In the genomic region with DNA sequence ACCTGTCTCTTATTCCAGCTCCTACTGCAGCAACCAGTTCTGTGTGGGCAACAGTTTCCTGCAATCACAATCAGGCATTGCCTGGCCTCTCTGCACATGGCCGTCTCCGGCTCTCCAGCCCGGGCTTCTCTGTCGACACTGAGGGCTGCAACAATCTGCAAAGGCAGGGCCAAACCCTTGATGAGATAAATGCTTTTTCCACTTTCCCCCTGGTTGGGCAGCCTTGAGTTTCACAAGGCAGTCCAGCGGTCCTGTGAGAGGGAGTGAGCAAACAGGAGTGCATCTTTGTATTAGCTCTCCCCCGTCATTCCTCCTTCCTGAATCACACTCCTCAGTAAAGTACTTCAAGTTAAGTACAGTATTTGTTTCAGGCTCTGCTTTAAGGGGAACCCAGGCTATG, we compare ENCODE assay signal across 11 cellular contexts. TPM values are rescaled to one million over a fixed set of nuclear protein-coding genes. Genes with fewer than 3 reads are reported as not detected.
A peak's percentile ranks its signal among the peaks of the same experiment; 100 is the strongest.
DNase-seq lines count a peak whose midpoint lies in the region; ATAC-seq, FAIRE-seq and TF ChIP-seq lines count a peak whose summit lies in the region.
"Had no signal": no experiment of that assay in that cellular context is flagged by ENCODE, and none has a peak within 500 bp of the region (broad histone marks: within the 10 kb centered on the region; RNA-seq: fewer than 3 reads in every experiment).

No MANE protein-coding gene starts in this region.

- no peak for FAIRE-seq in bronchial epithelial cell (lab: Jason Lieb, UNC)
- FAIRE-seq: keratinocyte had no signal

- H3K4me3 Mint-ChIP-seq in naive thymus-derived CD8-positive, alpha-beta T cell = no peak overlapping the region

- ATAC-seq in naive thymus-derived CD8-positive, alpha-beta T cell = no peak
- no peak for ATAC-seq in HG02798 (IDR thresholded peaks at IDR 0.05; ENCODE audit: poor library complexity, unreplicated experiment)
- no peak for ATAC-seq in gastrocnemius medialis

- no peak overlapping the region for H3K27ac Mint-ChIP-seq in naive thymus-derived CD8-positive, alpha-beta T cell

- H2BK120ac ChIP-seq in mesendoderm (ENCODE audit: low read depth, low read length) = no peak overlapping the region

- peak; percentile 78 for DNase-seq in AG08395 (ENCODE audit: low spot score)
- DNase-seq in HS-5 (ENCODE audit: low read depth) = peak; percentile 38
- DNase-seq in bronchial epithelial cell (ENCODE audit: low read depth) = peak; percentile 89
- peak; percentile 34 for DNase-seq in mesendoderm
- no peak for DNase-seq in NCI-H2081 treated with DMSO at 0.1 percent for 48 hours (lab: John Stamatoyannopoulos, UW)
- DNase-seq in naive thymus-derived CD8-positive, alpha-beta T cell = no peak
- DNase-seq in gastrocnemius medialis = no peak
- DNase-seq: MM.1S had no signal

- H3K4me1 ChIP-seq in mesendoderm (ENCODE audit: control insufficient read depth, low read depth, low read length) = no peaks in the 10 kb centered on the region
- H3K4me1 ChIP-seq in gastrocnemius medialis = no peaks in the 10 kb centered on the region

- in situ Hi-C loops in gastrocnemius medialis (cut with MboI; ENCODE audit: low sequenced_read_pairs in 4 of 4) = no loop called here

- H3K4me1 Mint-ChIP-seq in naive thymus-derived CD8-positive, alpha-beta T cell = no peaks in the 10 kb centered on the region

- no peak overlapping the region for H3K9ac ChIP-seq in mesendoderm (ENCODE audit: low read length)

- H3K36me3 Mint-ChIP-seq in naive thymus-derived CD8-positive, alpha-beta T cell = no peaks in the 10 kb centered on the region

- H4K5ac ChIP-seq in mesendoderm (ENCODE audit: low read length) = no peak overlapping the region

- H3K27me3 Mint-ChIP-seq in naive thymus-derived CD8-positive, alpha-beta T cell = peaks cover 0 to 2% (median 2%) of the 10 kb centered on the region in 5 donors

- H2BK15ac ChIP-seq in mesendoderm (replicated peaks; ENCODE audit: low read depth) = no peak overlapping the region

- no peak for TF ChIP-seq POLR2A in gastrocnemius medialis (IDR thresholded peaks at IDR 0.05)

- no peak overlapping the region for H3K4me2 ChIP-seq in mesendoderm (ENCODE audit: low read length)

- no peaks in the 10 kb centered on the region for H3K79me1 ChIP-seq in mesendoderm (ENCODE audit: low read length)

- no peak overlapping the region for H3K23ac ChIP-seq in mesendoderm (ENCODE audit: low read length)

- H2BK5ac ChIP-seq in mesendoderm (ENCODE audit: low read length) = no peak overlapping the region

- H3K9me3 Mint-ChIP-seq in naive thymus-derived CD8-positive, alpha-beta T cell = no peaks in the 10 kb centered on the region

- H3K56ac ChIP-seq in mesendoderm (ENCODE audit: low read length) = no peak overlapping the region

- WGBS in mesendoderm (ENCODE audit: extremely low coverage, insufficient coverage, low lambda C conversion rate) = no CpG with 5 or more reads among the region's 6 CpGs

- POLR2A ChIA-PET in naive thymus-derived CD8-positive, alpha-beta T cell (lab: Charles Lee) = no interaction called here

- H3K4me3 ChIP-seq in bronchial epithelial cell (ENCODE audit: low read depth, low read length) (no peak overlapping the region), mesendoderm (ENCODE audit: low read length) (no peak overlapping the region), gastrocnemius medialis (no peak overlapping the region)

- H4K8ac ChIP-seq in mesendoderm (ENCODE audit: low read depth, low read length) = no peak overlapping the region

- TF ChIP-seq CTCF in bronchial epithelial cell (IDR thresholded peaks at IDR 0.05; ENCODE audit: insufficient read depth, low read length, severe bottlenecking) (no peak), gastrocnemius medialis (IDR thresholded peaks at IDR 0.05 in 4 of 5, conservative IDR thresholded peaks at IDR 0.05 in 1 of 5) (no peak)

- H3K27ac ChIP-seq in mesendoderm (ENCODE audit: low read depth, low read length) (no peak overlapping the region), gastrocnemius medialis (no peak overlapping the region)
- H3K27ac ChIP-seq: VCaP had no signal

- H3K36me3 ChIP-seq in bronchial epithelial cell (ENCODE audit: control insufficient read depth, insufficient read depth, low read length) (no peaks in the 10 kb centered on the region), mesendoderm (ENCODE audit: control insufficient read depth, insufficient read depth, low read length) (no peaks in the 10 kb centered on the region), gastrocnemius medialis (no peaks in the 10 kb centered on the region)

- H3K27me3 ChIP-seq in bronchial epithelial cell (ENCODE audit: control insufficient read depth, insufficient read depth, low read length) (no peaks in the 10 kb centered on the region), mesendoderm (ENCODE audit: insufficient read depth, low read length, poor library complexity) (no peaks in the 10 kb centered on the region), gastrocnemius medialis (no peaks in the 10 kb centered on the region)

- intact Hi-C loops in gastrocnemius medialis (cut with DNase I; ENCODE audit: low total_unique reads) = no loop called here

- H3K18ac ChIP-seq in mesendoderm (ENCODE audit: low read length) = no peak overlapping the region

- no peak overlapping the region for H2AK5ac ChIP-seq in mesendoderm (ENCODE audit: low read length)

- no peaks in the 10 kb centered on the region for H3K79me2 ChIP-seq in mesendoderm (ENCODE audit: control insufficient read depth, insufficient read depth, low read length)

- no peaks in the 10 kb centered on the region for H3K9me3 ChIP-seq in gastrocnemius medialis

- no peak overlapping the region for H3K4ac ChIP-seq in mesendoderm (ENCODE audit: low read depth, low read length)

RNA-seq across cellular contexts. Expression of a gene that starts 40.7 kb away (rescaled TPM):
- total RNA-seq in bronchial epithelial cell (17.1 and 18.9 TPM in 2 replicates), gastrocnemius medialis (10 to 100 TPM; 24.7 to 37.9 (median 29.7) TPM)
- 8.9 TPM for polyA plus RNA-seq in mesendoderm (2013, experiment 1 of 2)
- 8.7 TPM for polyA plus RNA-seq in mesendoderm (2013, experiment 2 of 2)
- total RNA-seq in naive thymus-derived CD8-positive, alpha-beta T cell = 10 to 100 TPM; 21.5 to 22.3 TPM
- 1 to 10 TPM; 5.1 to 6.9 (median 5.6) TPM for polyA plus RNA-seq in naive thymus-derived CD8-positive, alpha-beta T cell

RNA-seq across cellular contexts. Expression of a gene that starts 46.9 kb away (rescaled TPM):
- total RNA-seq in bronchial epithelial cell = 16.8 TPM in 2 replicates
- polyA plus RNA-seq in mesendoderm (2013, experiment 1 of 2) = 2.3 TPM
- 2.2 TPM for polyA plus RNA-seq in mesendoderm (2013, experiment 2 of 2)
- 1 to 10 TPM; 4.2 to 5.2 TPM for total RNA-seq in naive thymus-derived CD8-positive, alpha-beta T cell
- polyA plus RNA-seq in naive thymus-derived CD8-positive, alpha-beta T cell = 1 to 10 TPM; 1.3 to 1.5 (median 1.3) TPM
- total RNA-seq in gastrocnemius medialis = 1 to 10 TPM; 2.2 to 3.7 (median 3.0) TPM

Comparison
In these comparisons a context has a peak if more than half of its experiments do, and no peak if none do; other contexts are left out.
1. DNase-seq: peak in AG08395 (single experiment), HS-5 (single experiment), bronchial epithelial cell (single experiment) and mesendoderm (single experiment); none in NCI-H2081 treated with DMSO at 0.1 percent for 48 hours (single experiment), naive thymus-derived CD8-positive, alpha-beta T cell (0 of 10) and gastrocnemius medialis (0 of 2).